3 cellular contexts compared by ENCODE assay signal in genomic region chr2:43911136-43911790, GRCh38.
TF ChIP-seq lines count a peak whose summit lies in the region.
"Not testable (repeated sequence)": the region's sequence is repeated elsewhere in the genome, so short reads cannot be mapped to it uniquely, and the experiment has no call there.

No MANE protein-coding gene starts in this region.

TF ChIP-seq in Ishikawa, 13 proteins besides CTCF, POLR2A, EP300 and RAD21:
- TF ChIP-seq CEBPB (IDR thresholded peaks at IDR 0.05) = peak; percentile 76

TF ChIP-seq in K562, 482 proteins besides CTCF, POLR2A, EP300 and RAD21:
- not testable (repeated sequence) for TF ChIP-seq CEBPG (CRISPR knock-in tag; IDR thresholded peaks at IDR 0.05)
- TF ChIP-seq CEBPG (tag; conservative IDR thresholded peaks at IDR 0.05 in 1 of 2, IDR thresholded peaks at IDR 0.05 in 1 of 2) = peak; percentile 36 to 89; a peak in 2 of 4 replicates
- TF ChIP-seq CEBPB (tag; IDR thresholded peaks at IDR 0.05) = peak; percentile 90
- peak; percentile 63; the same call in 1 of the 2 replicates for TF ChIP-seq IRF9 (tag; IDR thresholded peaks at IDR 0.05)

TF ChIP-seq in H1, 55 proteins besides CTCF, POLR2A, EP300 and RAD21:
- peak; percentile 85 for TF ChIP-seq CEBPB (IDR thresholded peaks at IDR 0.05; ENCODE audit: low read depth, low read length)
